ENCODE assay signal across 1 cellular context in genomic region chr19:6737284-6737872, GRCh38.
TF ChIP-seq lines count a peak whose summit lies in the region.

Gene GPR108, minus strand, starts transcription at chr19:6737580. Its CDS starts 4 bp downstream, at chr19:6737576.

TF ChIP-seq in K562, 482 proteins besides CTCF, POLR2A, EP300 and RAD21 (continued from another document):
- TF ChIP-seq ZFP30 (CRISPR knock-in tag; IDR thresholded peaks at IDR 0.05; ENCODE audit: borderline replicate concordance) (no peak), ZBTB17 (CRISPR knock-in tag; IDR thresholded peaks at IDR 0.05) (no peak; the same call in 1 of the 2 replicates), SETDB1 (IDR thresholded peaks at IDR 0.05; ENCODE audit: low read length) (no peak), THAP7 (CRISPR knock-in tag; IDR thresholded peaks at IDR 0.05) (no peak), REST (CRISPR knock-in tag; IDR thresholded peaks at IDR 0.05; ENCODE audit: low read depth) (0 out of 2 replicates have a peak, but pooled peaks have one; percentile 43), U2AF2 (optimal IDR thresholded peaks at IDR 0.05; ENCODE audit: low read depth, low read length) (no peak), CHD7 (IDR thresholded peaks at IDR 0.05; ENCODE audit: low read depth, low read length) (no peak), CHD2 (IDR thresholded peaks at IDR 0.05; ENCODE audit: low read depth, low read length) (peak; percentile 94), AFF1 (IDR thresholded peaks at IDR 0.05; ENCODE audit: low read depth in 1 of 2, partially characterized antibody in 2 of 2) (no peak), TRIM25 (IDR thresholded peaks at IDR 0.05; ENCODE audit: borderline replicate concordance) (no peak)
